In genomic region chr1:58531851-58532250, GRCh38 we compare ENCODE assay signal across 1 cellular context. TPM values are rescaled to one million over a fixed set of nuclear protein-coding genes. Genes with fewer than 3 reads are reported as not detected.
"Had no signal": no experiment of that assay in that cellular context is flagged by ENCODE, and none has a peak within 500 bp of the region (broad histone marks: within the 10 kb centered on the region; RNA-seq: fewer than 3 reads in every experiment).

No MANE protein-coding gene starts in this region.

RNA-seq across cellular contexts. Expression of gene TACSTD2, which starts 45.2 kb away (rescaled TPM):
- polyA plus RNA-seq: IgD-negative memory B cell had no signal
